1 cellular context compared by ENCODE assay signal in the genomic region with DNA sequence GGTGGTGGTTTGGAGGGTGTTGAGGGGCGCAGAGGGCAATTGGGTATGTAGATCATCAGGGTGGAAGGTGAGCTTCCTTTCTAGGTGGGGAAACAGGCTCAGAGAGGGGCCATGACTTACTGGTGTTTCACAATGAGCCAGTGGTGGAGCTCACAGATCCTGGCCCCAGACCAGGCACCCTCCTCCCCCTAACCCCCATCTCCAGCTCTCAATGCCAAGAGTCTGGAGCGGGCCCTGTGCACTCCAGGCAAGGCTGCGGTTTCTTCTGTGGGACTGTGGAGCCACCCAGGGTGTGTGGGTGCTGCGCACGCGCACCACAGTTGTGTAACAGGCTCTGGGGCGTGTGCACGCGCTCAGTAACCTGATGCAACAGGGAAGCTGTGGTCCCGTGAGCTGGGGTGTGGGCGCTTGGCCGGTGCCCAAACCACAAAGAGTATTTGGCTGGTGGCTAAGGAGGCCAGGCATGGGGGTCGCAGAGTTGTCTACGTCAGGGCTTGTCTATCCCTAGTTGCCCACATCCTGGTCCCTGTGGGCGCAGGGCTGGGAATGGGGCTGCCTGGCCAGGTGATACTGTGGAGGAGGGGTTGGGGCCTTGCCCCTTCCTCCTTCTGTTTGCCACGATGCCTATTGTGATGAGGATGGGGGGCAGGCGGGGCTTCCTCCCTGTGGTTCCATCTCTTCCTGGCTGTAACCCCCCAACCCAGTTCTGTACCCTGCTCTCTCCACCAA.
TF ChIP-seq lines count a peak whose summit lies in the region.

No MANE protein-coding gene starts in this region.

TF ChIP-seq in K562, 482 proteins besides CTCF, POLR2A, EP300 and RAD21 (continued from another document and continues in another):
- peak; percentile 65; the same call in 1 of the 2 replicates for TF ChIP-seq ETV5 (CRISPR knock-in tag; IDR thresholded peaks at IDR 0.05; ENCODE audit: low read depth)
- TF ChIP-seq HEY1 (CRISPR knock-in tag; IDR thresholded peaks at IDR 0.05; ENCODE audit: borderline replicate concordance) = peak; percentile 25; the same call in 1 of the 2 replicates
- TF ChIP-seq, protein P1, sequence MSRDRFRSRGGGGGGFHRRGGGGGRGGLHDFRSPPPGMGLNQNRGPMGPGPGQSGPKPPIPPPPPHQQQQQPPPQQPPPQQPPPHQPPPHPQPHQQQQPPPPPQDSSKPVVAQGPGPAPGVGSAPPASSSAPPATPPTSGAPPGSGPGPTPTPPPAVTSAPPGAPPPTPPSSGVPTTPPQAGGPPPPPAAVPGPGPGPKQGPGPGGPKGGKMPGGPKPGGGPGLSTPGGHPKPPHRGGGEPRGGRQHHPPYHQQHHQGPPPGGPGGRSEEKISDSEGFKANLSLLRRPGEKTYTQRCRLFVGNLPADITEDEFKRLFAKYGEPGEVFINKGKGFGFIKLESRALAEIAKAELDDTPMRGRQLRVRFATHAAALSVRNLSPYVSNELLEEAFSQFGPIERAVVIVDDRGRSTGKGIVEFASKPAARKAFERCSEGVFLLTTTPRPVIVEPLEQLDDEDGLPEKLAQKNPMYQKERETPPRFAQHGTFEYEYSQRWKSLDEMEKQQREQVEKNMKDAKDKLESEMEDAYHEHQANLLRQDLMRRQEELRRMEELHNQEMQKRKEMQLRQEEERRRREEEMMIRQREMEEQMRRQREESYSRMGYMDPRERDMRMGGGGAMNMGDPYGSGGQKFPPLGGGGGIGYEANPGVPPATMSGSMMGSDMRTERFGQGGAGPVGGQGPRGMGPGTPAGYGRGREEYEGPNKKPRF (IDR thresholded peaks at IDR 0.05; ENCODE audit: low read depth, low read length) = no peak
- TF ChIP-seq, protein P2, sequence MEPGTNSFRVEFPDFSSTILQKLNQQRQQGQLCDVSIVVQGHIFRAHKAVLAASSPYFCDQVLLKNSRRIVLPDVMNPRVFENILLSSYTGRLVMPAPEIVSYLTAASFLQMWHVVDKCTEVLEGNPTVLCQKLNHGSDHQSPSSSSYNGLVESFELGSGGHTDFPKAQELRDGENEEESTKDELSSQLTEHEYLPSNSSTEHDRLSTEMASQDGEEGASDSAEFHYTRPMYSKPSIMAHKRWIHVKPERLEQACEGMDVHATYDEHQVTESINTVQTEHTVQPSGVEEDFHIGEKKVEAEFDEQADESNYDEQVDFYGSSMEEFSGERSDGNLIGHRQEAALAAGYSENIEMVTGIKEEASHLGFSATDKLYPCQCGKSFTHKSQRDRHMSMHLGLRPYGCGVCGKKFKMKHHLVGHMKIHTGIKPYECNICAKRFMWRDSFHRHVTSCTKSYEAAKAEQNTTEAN (CRISPR knock-in tag; IDR thresholded peaks at IDR 0.05) = peak; percentile 83; the same call in 1 of the 2 replicates
- peak; percentile 78; the same call in 1 of the 2 replicates for TF ChIP-seq TEAD4 (IDR thresholded peaks at IDR 0.05; ENCODE audit: low read length)
- no peak for TF ChIP-seq TEAD4 (CRISPR knock-in tag; IDR thresholded peaks at IDR 0.05; ENCODE audit: borderline replicate concordance)
- peak; percentile 48 for TF ChIP-seq FIP1L1 (IDR thresholded peaks at IDR 0.05; ENCODE audit: low read depth, low read length, poor library complexity, severe bottlenecking)
- TF ChIP-seq SIN3A (IDR thresholded peaks at IDR 0.05; ENCODE audit: borderline replicate concordance in 2 of 2, control insufficient read depth in 1 of 2, low read depth in 2 of 2, low read length in 2 of 2) = no peak
- TF ChIP-seq CBX1 (IDR thresholded peaks at IDR 0.05; ENCODE audit: low read depth) = no peak
- TF ChIP-seq KLF1 (tag; IDR thresholded peaks at IDR 0.05) = peak; percentile 99
- TF ChIP-seq STAT5B (CRISPR knock-in tag; IDR thresholded peaks at IDR 0.05) = 0 out of 2 replicates have a peak, but pooled peaks have one; percentile 14
- TF ChIP-seq ZNF121 (CRISPR knock-in tag; conservative IDR thresholded peaks at IDR 0.05) = no peak
- peak; percentile 46 for TF ChIP-seq DACH1 (IDR thresholded peaks at IDR 0.05; ENCODE audit: partially characterized antibody)
- peak; percentile 85 for TF ChIP-seq ZEB2 (IDR thresholded peaks at IDR 0.05)
- TF ChIP-seq JUND (IDR thresholded peaks at IDR 0.05; ENCODE audit: borderline replicate concordance, low read depth, low read length) = peak; percentile 89
- TF ChIP-seq JUND (tag; IDR thresholded peaks at IDR 0.05; ENCODE audit: borderline replicate concordance, low read depth, low read length) = peak; percentile 87; the same call in 2 of the 3 replicates
- TF ChIP-seq, protein P3, sequence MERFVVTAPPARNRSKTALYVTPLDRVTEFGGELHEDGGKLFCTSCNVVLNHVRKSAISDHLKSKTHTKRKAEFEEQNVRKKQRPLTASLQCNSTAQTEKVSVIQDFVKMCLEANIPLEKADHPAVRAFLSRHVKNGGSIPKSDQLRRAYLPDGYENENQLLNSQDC (CRISPR knock-in tag; IDR thresholded peaks at IDR 0.05) = no peak
- TF ChIP-seq RNF2 (IDR thresholded peaks at IDR 0.05) = peak; percentile 96
- peak; percentile 94 for TF ChIP-seq CXXC5 (CRISPR knock-in tag; IDR thresholded peaks at IDR 0.05)
- TF ChIP-seq RFX7 (CRISPR knock-in tag; IDR thresholded peaks at IDR 0.05) = no peak
- no peak for TF ChIP-seq HNRNPH1 (optimal IDR thresholded peaks at IDR 0.05; ENCODE audit: low read depth, low read length)
- TF ChIP-seq, protein P4, sequence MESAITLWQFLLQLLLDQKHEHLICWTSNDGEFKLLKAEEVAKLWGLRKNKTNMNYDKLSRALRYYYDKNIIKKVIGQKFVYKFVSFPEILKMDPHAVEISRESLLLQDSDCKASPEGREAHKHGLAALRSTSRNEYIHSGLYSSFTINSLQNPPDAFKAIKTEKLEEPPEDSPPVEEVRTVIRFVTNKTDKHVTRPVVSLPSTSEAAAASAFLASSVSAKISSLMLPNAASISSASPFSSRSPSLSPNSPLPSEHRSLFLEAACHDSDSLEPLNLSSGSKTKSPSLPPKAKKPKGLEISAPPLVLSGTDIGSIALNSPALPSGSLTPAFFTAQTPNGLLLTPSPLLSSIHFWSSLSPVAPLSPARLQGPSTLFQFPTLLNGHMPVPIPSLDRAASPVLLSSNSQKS (CRISPR knock-in tag; IDR thresholded peaks at IDR 0.05) = no peak
- peak; percentile 62 to 89; a peak in 3 of 4 replicates for TF ChIP-seq TBL1XR1 (IDR thresholded peaks at IDR 0.05; ENCODE audit: low read length in 2 of 2)
- TF ChIP-seq, protein P5, sequence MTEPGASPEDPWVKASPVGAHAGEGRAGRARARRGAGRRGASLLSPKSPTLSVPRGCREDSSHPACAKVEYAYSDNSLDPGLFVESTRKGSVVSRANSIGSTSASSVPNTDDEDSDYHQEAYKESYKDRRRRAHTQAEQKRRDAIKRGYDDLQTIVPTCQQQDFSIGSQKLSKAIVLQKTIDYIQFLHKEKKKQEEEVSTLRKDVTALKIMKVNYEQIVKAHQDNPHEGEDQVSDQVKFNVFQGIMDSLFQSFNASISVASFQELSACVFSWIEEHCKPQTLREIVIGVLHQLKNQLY (CRISPR knock-in tag; conservative IDR thresholded peaks at IDR 0.05) = no peak
- TF ChIP-seq, protein P6, sequence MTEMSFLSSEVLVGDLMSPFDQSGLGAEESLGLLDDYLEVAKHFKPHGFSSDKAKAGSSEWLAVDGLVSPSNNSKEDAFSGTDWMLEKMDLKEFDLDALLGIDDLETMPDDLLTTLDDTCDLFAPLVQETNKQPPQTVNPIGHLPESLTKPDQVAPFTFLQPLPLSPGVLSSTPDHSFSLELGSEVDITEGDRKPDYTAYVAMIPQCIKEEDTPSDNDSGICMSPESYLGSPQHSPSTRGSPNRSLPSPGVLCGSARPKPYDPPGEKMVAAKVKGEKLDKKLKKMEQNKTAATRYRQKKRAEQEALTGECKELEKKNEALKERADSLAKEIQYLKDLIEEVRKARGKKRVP (CRISPR knock-in tag; IDR thresholded peaks at IDR 0.05) = peak; percentile 100
- TF ChIP-seq SP1 (CRISPR knock-in tag; IDR thresholded peaks at IDR 0.05) = no peak; the same call in 1 of the 2 replicates
- TF ChIP-seq ZNF583 (CRISPR knock-in tag; IDR thresholded peaks at IDR 0.05) = 0 out of 2 replicates have a peak, but pooled peaks have one; percentile 10
- peak; percentile 78 for TF ChIP-seq SMARCB1 (IDR thresholded peaks at IDR 0.05; ENCODE audit: insufficient read length, low read depth)
- TF ChIP-seq LARP7 (IDR thresholded peaks at IDR 0.05) = no peak
- TF ChIP-seq, protein P7, sequence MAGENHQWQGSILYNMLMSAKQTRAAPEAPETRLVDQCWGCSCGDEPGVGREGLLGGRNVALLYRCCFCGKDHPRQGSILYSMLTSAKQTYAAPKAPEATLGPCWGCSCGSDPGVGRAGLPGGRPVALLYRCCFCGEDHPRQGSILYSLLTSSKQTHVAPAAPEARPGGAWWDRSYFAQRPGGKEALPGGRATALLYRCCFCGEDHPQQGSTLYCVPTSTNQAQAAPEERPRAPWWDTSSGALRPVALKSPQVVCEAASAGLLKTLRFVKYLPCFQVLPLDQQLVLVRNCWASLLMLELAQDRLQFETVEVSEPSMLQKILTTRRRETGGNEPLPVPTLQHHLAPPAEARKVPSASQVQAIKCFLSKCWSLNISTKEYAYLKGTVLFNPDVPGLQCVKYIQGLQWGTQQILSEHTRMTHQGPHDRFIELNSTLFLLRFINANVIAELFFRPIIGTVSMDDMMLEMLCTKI (IDR thresholded peaks at IDR 0.05; ENCODE audit: partially characterized antibody) = no peak
- peak; percentile 66 for TF ChIP-seq RB1 (IDR thresholded peaks at IDR 0.05; ENCODE audit: low read depth)
- peak; percentile 83; the same call in 1 of the 2 replicates for TF ChIP-seq SMARCA4 (IDR thresholded peaks at IDR 0.05)
- TF ChIP-seq BRF1 (IDR thresholded peaks at IDR 0.05; ENCODE audit: borderline replicate concordance, extremely low read depth, insufficient read length) = no peak
- peak; percentile 76 for TF ChIP-seq ZNF175 (CRISPR knock-in tag; IDR thresholded peaks at IDR 0.05; ENCODE audit: low read depth)
- TF ChIP-seq ADNP (tag; IDR thresholded peaks at IDR 0.05) = no peak
- TF ChIP-seq, protein P8, sequence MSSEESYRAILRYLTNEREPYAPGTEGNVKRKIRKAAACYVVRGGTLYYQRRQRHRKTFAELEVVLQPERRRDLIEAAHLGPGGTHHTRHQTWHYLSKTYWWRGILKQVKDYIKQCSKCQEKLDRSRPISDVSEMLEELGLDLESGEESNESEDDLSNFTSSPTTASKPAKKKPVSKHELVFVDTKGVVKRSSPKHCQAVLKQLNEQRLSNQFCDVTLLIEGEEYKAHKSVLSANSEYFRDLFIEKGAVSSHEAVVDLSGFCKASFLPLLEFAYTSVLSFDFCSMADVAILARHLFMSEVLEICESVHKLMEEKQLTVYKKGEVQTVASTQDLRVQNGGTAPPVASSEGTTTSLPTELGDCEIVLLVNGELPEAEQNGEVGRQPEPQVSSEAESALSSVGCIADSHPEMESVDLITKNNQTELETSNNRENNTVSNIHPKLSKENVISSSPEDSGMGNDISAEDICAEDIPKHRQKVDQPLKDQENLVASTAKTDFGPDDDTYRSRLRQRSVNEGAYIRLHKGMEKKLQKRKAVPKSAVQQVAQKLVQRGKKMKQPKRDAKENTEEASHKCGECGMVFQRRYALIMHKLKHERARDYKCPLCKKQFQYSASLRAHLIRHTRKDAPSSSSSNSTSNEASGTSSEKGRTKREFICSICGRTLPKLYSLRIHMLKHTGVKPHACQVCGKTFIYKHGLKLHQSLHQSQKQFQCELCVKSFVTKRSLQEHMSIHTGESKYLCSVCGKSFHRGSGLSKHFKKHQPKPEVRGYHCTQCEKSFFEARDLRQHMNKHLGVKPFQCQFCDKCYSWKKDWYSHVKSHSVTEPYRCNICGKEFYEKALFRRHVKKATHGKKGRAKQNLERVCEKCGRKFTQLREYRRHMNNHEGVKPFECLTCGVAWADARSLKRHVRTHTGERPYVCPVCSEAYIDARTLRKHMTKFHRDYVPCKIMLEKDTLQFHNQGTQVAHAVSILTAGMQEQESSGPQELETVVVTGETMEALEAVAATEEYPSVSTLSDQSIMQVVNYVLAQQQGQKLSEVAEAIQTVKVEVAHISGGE (CRISPR knock-in tag; IDR thresholded peaks at IDR 0.05) = peak in 1 of 3 experiments; percentile 59; a peak in 1 of 6 replicates
- TF ChIP-seq FOXJ2 (tag; IDR thresholded peaks at IDR 0.05) = peak; percentile 93
- TF ChIP-seq NFE2 (IDR thresholded peaks at IDR 0.05; ENCODE audit: low read depth) = 0 out of 2 replicates have a peak, but pooled peaks have one; percentile 14
- TF ChIP-seq YY1 (IDR thresholded peaks at IDR 0.05; ENCODE audit: borderline replicate concordance in 1 of 3, control insufficient read depth in 1 of 3, extremely low read depth in 1 of 3, insufficient read depth in 3 of 3, insufficient read length in 1 of 3, insufficient replicate concordance in 2 of 3, low read depth in 1 of 3, low read length in 2 of 3) = peak in 1 of 3 experiments; percentile 5
- TF ChIP-seq ZNF584 (CRISPR knock-in tag; IDR thresholded peaks at IDR 0.05; ENCODE audit: low read depth) = peak; percentile 89
- TF ChIP-seq, protein P9, sequence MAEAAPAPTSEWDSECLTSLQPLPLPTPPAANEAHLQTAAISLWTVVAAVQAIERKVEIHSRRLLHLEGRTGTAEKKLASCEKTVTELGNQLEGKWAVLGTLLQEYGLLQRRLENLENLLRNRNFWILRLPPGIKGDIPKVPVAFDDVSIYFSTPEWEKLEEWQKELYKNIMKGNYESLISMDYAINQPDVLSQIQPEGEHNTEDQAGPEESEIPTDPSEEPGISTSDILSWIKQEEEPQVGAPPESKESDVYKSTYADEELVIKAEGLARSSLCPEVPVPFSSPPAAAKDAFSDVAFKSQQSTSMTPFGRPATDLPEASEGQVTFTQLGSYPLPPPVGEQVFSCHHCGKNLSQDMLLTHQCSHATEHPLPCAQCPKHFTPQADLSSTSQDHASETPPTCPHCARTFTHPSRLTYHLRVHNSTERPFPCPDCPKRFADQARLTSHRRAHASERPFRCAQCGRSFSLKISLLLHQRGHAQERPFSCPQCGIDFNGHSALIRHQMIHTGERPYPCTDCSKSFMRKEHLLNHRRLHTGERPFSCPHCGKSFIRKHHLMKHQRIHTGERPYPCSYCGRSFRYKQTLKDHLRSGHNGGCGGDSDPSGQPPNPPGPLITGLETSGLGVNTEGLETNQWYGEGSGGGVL (CRISPR knock-in tag; IDR thresholded peaks at IDR 0.05) = no peak
- TF ChIP-seq, protein P10, sequence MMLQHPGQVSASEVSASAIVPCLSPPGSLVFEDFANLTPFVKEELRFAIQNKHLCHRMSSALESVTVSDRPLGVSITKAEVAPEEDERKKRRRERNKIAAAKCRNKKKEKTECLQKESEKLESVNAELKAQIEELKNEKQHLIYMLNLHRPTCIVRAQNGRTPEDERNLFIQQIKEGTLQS (IDR thresholded peaks at IDR 0.05) = peak; percentile 98
- TF ChIP-seq, protein P10 (CRISPR knock-in tag; conservative IDR thresholded peaks at IDR 0.05) = no peak
- TF ChIP-seq CREBBP (IDR thresholded peaks at IDR 0.05; ENCODE audit: low read depth, low read length) = no peak
- TF ChIP-seq, protein P11, sequence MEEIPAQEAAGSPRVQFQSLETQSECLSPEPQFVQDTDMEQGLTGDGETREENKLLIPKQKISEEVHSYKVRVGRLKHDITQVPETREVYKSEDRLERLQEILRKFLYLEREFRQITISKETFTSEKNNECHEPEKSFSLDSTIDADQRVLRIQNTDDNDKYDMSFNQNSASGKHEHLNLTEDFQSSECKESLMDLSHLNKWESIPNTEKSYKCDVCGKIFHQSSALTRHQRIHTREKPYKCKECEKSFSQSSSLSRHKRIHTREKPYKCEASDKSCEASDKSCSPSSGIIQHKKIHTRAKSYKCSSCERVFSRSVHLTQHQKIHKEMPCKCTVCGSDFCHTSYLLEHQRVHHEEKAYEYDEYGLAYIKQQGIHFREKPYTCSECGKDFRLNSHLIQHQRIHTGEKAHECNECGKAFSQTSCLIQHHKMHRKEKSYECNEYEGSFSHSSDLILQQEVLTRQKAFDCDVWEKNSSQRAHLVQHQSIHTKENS (CRISPR knock-in tag; IDR thresholded peaks at IDR 0.05) = no peak
- TF ChIP-seq PYGO2 (tag; IDR thresholded peaks at IDR 0.05) = 0 out of 2 replicates have a peak, but pooled peaks have one; percentile 6
- no peak for TF ChIP-seq ZNF561 (CRISPR knock-in tag; conservative IDR thresholded peaks at IDR 0.05)
